ENCODE assay signal across 27 cellular contexts in genomic region chr15:91949361-91949760, GRCh38.
"Had no signal": no experiment of that assay in that cellular context is flagged by ENCODE, and none has a peak within 500 bp of the region (broad histone marks: within the 10 kb centered on the region; RNA-seq: fewer than 3 reads in every experiment).

No MANE protein-coding gene starts in this region.

- H2AFZ ChIP-seq: hepatocyte had no signal

- H3K27me3 ChIP-seq: adrenal gland, gastrocnemius medialis, hepatocyte, suprapubic skin, tibial nerve had no signal

- H3K27ac Mint-ChIP-seq: activated naive CD4-positive, alpha-beta T cell treated with anti-CD3 and anti-CD28 coated beads for 36 hours; activated naive CD8-positive, alpha-beta T cell treated with anti-CD3 and anti-CD28 coated beads for 36 hours; brain; memory B cell; T-cell; T-helper 2 cell treated with Interferon-gamma antibody and Interleukin-4, amounts not matched to agents 5 μg/mL and 100 μg/mL, for 36 hours had no signal

- H3K79me2 ChIP-seq: hepatocyte had no signal

- H3K27me3 Mint-ChIP-seq: activated naive CD8-positive, alpha-beta T cell treated with anti-CD3 and anti-CD28 coated beads for 36 hours; brain had no signal

- H3K4me3 Mint-ChIP-seq: activated naive CD4-positive, alpha-beta T cell treated with anti-CD3 and anti-CD28 coated beads for 36 hours; activated naive CD8-positive, alpha-beta T cell treated with anti-CD3 and anti-CD28 coated beads for 36 hours; brain; endodermal cell; memory B cell; naive thymus-derived CD8-positive, alpha-beta T cell; neural crest cell; T-cell; T-helper 2 cell treated with Interferon-gamma antibody and Interleukin-4, amounts not matched to agents 5 μg/mL and 100 μg/mL, for 36 hours had no signal

- H3K4me2 ChIP-seq: hepatocyte had no signal

- DNase-seq: activated CD4-positive, alpha-beta T cell treated with anti-CD3 and anti-CD28 coated beads for 4 hours; activated CD4-positive, alpha-beta T cell treated with anti-CD3 and anti-CD28 coated beads, Interleukin-2, amount 50 U/mL, for 48 hours; activated CD8-positive, alpha-beta memory T cell treated with anti-CD3 and anti-CD28 coated beads for 24 hours; activated effector memory CD4-positive, alpha-beta T cell treated with anti-CD3 and anti-CD28 coated beads, Interleukin-2, amount 50 U/mL, for 16 hours; activated naive CD4-positive, alpha-beta T cell treated with anti-CD3 and anti-CD28 coated beads for 36 hours; activated naive CD8-positive, alpha-beta T cell treated with anti-CD3 and anti-CD28 coated beads for 36 hours; adrenal gland; aorta; cortex of kidney; gastrocnemius medialis; glutamatergic neuron; naive thymus-derived CD8-positive, alpha-beta T cell; posterior cingulate gyrus; right cardiac atrium; stimulated activated CD4-positive, alpha-beta T cell treated with anti-CD3 and anti-CD28 coated beads, Interleukin-15, amount 100 ng/mL, for 24 hours; stimulated activated CD4-positive, alpha-beta T cell treated with anti-CD3 and anti-CD28 coated beads, Interleukin-2, amount 100 ng/mL, for 24 hours; stimulated activated naive CD4-positive, alpha-beta T cell; T-cell had no signal

- H3K9me3 ChIP-seq: adrenal gland, gastrocnemius medialis, suprapubic skin, tibial nerve had no signal

- FAIRE-seq: urothelium cell line had no signal

- H3K9me3 Mint-ChIP-seq: activated naive CD4-positive, alpha-beta T cell treated with anti-CD3 and anti-CD28 coated beads for 36 hours; activated naive CD8-positive, alpha-beta T cell treated with anti-CD3 and anti-CD28 coated beads for 36 hours; brain; endodermal cell; naive thymus-derived CD8-positive, alpha-beta T cell; neural crest cell; T-cell; T-helper 2 cell treated with Interferon-gamma antibody and Interleukin-4, amounts not matched to agents 5 μg/mL and 100 μg/mL, for 36 hours had no signal

- H3K4me3 ChIP-seq: adrenal gland, gastrocnemius medialis, hepatocyte, suprapubic skin, tibial nerve had no signal

- H3K36me3 Mint-ChIP-seq: activated naive CD8-positive, alpha-beta T cell treated with anti-CD3 and anti-CD28 coated beads for 36 hours; brain; memory B cell had no signal

- ATAC-seq: gastrocnemius medialis; naive thymus-derived CD8-positive, alpha-beta T cell; right cardiac atrium; T-cell had no signal

- H3K4me1 Mint-ChIP-seq: memory B cell had no signal

- H3K36me3 ChIP-seq: adrenal gland, gastrocnemius medialis, suprapubic skin, tibial nerve had no signal

- H3K27ac ChIP-seq: adrenal gland, gastrocnemius medialis, hepatocyte, tibial nerve had no signal
